Comparison of ENCODE assay signal across 1 cellular context in the genomic region with DNA sequence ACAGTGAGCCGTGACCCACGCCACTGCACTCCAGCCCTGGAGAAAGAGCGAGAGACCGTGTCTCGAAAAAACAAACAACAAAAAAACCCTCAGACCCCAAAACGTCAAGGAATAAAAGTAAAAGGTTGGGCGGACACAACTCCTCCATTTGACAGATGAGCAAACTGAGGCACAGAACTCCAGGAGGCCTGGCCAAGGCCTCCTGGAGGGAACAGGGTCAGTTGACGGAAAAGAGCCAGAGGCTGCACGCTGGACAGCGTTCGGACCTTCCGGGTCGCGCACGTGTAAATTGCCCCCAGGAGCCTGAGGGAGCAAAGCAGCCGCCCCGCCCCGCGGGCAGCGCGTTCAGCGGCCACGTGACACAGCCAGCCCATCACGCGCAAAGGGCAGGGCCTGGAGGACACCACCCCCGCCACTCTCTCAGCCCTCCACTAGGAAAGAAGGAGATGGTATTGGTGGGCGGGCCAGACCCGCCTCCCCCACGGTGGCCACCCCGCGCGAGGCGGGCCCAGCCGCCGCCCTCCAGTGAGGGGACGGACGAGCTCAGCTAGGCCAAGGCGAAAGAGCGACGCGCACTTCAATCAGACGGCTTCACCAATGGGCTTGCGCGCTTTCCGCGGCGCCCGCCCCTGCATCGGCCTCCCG.
TF ChIP-seq lines count a peak whose summit lies in the region.

No MANE protein-coding gene starts in this region.

TF ChIP-seq in HepG2, 621 proteins besides CTCF, POLR2A, EP300 and RAD21 (continued from another document and continues in another):
- no peak for TF ChIP-seq ZNF17 (CRISPR knock-in tag; IDR thresholded peaks at IDR 0.05)
- TF ChIP-seq, protein P1, sequence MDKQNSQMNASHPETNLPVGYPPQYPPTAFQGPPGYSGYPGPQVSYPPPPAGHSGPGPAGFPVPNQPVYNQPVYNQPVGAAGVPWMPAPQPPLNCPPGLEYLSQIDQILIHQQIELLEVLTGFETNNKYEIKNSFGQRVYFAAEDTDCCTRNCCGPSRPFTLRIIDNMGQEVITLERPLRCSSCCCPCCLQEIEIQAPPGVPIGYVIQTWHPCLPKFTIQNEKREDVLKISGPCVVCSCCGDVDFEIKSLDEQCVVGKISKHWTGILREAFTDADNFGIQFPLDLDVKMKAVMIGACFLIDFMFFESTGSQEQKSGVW (CRISPR knock-in tag; IDR thresholded peaks at IDR 0.05; ENCODE audit: borderline replicate concordance) = no peak
- TF ChIP-seq, protein P2, sequence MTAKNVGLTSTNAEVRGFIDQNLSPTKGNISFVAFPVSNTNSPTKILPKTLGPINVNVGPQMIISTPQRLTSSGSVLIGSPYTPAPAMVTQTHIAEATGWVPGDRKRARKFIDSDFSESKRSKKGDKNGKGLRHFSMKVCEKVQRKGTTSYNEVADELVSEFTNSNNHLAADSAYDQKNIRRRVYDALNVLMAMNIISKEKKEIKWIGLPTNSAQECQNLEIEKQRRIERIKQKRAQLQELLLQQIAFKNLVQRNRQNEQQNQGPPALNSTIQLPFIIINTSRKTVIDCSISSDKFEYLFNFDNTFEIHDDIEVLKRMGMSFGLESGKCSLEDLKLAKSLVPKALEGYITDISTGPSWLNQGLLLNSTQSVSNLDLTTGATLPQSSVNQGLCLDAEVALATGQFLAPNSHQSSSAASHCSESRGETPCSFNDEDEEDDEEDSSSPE (CRISPR knock-in tag; IDR thresholded peaks at IDR 0.05) = peak; percentile 62
- TF ChIP-seq RBAK (CRISPR knock-in tag; IDR thresholded peaks at IDR 0.05) = no peak
- TF ChIP-seq KAT2B (IDR thresholded peaks at IDR 0.05; ENCODE audit: borderline replicate concordance, low read depth, low read length) = no peak
- TF ChIP-seq, protein P3, sequence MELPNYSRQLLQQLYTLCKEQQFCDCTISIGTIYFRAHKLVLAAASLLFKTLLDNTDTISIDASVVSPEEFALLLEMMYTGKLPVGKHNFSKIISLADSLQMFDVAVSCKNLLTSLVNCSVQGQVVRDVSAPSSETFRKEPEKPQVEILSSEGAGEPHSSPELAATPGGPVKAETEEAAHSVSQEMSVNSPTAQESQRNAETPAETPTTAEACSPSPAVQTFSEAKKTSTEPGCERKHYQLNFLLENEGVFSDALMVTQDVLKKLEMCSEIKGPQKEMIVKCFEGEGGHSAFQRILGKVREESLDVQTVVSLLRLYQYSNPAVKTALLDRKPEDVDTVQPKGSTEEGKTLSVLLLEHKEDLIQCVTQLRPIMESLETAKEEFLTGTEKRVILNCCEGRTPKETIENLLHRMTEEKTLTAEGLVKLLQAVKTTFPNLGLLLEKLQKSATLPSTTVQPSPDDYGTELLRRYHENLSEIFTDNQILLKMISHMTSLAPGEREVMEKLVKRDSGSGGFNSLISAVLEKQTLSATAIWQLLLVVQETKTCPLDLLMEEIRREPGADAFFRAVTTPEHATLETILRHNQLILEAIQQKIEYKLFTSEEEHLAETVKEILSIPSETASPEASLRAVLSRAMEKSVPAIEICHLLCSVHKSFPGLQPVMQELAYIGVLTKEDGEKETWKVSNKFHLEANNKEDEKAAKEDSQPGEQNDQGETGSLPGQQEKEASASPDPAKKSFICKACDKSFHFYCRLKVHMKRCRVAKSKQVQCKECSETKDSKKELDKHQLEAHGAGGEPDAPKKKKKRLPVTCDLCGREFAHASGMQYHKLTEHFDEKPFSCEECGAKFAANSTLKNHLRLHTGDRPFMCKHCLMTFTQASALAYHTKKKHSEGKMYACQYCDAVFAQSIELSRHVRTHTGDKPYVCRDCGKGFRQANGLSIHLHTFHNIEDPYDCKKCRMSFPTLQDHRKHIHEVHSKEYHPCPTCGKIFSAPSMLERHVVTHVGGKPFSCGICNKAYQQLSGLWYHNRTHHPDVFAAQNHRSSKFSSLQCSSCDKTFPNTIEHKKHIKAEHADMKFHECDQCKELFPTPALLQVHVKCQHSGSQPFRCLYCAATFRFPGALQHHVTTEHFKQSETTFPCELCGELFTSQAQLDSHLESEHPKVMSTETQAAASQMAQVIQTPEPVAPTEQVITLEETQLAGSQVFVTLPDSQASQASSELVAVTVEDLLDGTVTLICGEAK (IDR thresholded peaks at IDR 0.05) = no peak
- TF ChIP-seq, protein P3 (CRISPR knock-in tag; IDR thresholded peaks at IDR 0.05) = peak; percentile 59; the same call in 1 of the 2 replicates
- TF ChIP-seq, protein P4, sequence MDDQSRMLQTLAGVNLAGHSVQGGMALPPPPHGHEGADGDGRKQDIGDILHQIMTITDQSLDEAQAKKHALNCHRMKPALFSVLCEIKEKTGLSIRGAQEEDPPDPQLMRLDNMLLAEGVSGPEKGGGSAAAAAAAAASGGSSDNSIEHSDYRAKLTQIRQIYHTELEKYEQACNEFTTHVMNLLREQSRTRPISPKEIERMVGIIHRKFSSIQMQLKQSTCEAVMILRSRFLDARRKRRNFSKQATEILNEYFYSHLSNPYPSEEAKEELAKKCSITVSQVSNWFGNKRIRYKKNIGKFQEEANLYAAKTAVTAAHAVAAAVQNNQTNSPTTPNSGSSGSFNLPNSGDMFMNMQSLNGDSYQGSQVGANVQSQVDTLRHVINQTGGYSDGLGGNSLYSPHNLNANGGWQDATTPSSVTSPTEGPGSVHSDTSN (CRISPR knock-in tag; IDR thresholded peaks at IDR 0.05; ENCODE audit: borderline replicate concordance) = no peak; the same call in 1 of the 2 replicates
- no peak for TF ChIP-seq EZH2 (conservative IDR thresholded peaks at IDR 0.05; ENCODE audit: low read depth, low read length)
- TF ChIP-seq ZSCAN25 (CRISPR knock-in tag; IDR thresholded peaks at IDR 0.05) = no peak
- no peak for TF ChIP-seq EHMT2 (IDR thresholded peaks at IDR 0.05; ENCODE audit: borderline replicate concordance, low read depth, low read length)
- no peak for TF ChIP-seq FOXK2 (IDR thresholded peaks at IDR 0.05)
- TF ChIP-seq, protein P5, sequence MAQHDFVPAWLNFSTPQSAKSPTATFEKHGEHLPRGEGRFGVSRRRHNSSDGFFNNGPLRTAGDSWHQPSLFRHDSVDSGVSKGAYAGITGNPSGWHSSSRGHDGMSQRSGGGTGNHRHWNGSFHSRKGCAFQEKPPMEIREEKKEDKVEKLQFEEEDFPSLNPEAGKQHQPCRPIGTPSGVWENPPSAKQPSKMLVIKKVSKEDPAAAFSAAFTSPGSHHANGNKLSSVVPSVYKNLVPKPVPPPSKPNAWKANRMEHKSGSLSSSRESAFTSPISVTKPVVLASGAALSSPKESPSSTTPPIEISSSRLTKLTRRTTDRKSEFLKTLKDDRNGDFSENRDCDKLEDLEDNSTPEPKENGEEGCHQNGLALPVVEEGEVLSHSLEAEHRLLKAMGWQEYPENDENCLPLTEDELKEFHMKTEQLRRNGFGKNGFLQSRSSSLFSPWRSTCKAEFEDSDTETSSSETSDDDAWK (CRISPR knock-in tag; IDR thresholded peaks at IDR 0.05) = no peak
- no peak for TF ChIP-seq PHF5A (CRISPR knock-in tag; IDR thresholded peaks at IDR 0.05; ENCODE audit: low read depth, unreplicated experiment)
- TF ChIP-seq NPAS2 (CRISPR knock-in tag; IDR thresholded peaks at IDR 0.05; ENCODE audit: borderline replicate concordance) = 0 out of 2 replicates have a peak, but pooled peaks have one; percentile 32
- no peak; the same call in 1 of the 2 replicates for TF ChIP-seq ZMAT3 (CRISPR knock-in tag; conservative IDR thresholded peaks at IDR 0.05)
- TF ChIP-seq ZFP41 (CRISPR knock-in tag; IDR thresholded peaks at IDR 0.05; ENCODE audit: borderline replicate concordance) = no peak
- no peak for TF ChIP-seq NR1H2 (CRISPR knock-in tag; IDR thresholded peaks at IDR 0.05; ENCODE audit: borderline replicate concordance, low read depth)
- peak; percentile 52; the same call in 1 of the 2 replicates for TF ChIP-seq BCL6 (CRISPR knock-in tag; IDR thresholded peaks at IDR 0.05)
- TF ChIP-seq RXRA (CRISPR knock-in tag; IDR thresholded peaks at IDR 0.05) = peak; percentile 74; the same call in 1 of the 2 replicates
- TF ChIP-seq, protein P6, sequence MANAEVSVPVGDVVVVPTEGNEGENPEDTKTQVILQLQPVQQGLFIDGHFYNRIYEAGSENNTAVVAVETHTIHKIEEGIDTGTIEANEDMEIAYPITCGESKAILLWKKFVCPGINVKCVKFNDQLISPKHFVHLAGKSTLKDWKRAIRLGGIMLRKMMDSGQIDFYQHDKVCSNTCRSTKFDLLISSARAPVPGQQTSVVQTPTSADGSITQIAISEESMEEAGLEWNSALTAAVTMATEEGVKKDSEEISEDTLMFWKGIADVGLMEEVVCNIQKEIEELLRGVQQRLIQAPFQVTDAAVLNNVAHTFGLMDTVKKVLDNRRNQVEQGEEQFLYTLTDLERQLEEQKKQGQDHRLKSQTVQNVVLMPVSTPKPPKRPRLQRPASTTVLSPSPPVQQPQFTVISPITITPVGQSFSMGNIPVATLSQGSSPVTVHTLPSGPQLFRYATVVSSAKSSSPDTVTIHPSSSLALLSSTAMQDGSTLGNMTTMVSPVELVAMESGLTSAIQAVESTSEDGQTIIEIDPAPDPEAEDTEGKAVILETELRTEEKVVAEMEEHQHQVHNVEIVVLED (CRISPR knock-in tag; IDR thresholded peaks at IDR 0.05; ENCODE audit: borderline replicate concordance) = peak; percentile 75
- TF ChIP-seq PAX8 (CRISPR knock-in tag; IDR thresholded peaks at IDR 0.05; ENCODE audit: borderline replicate concordance) = no peak
- TF ChIP-seq KDM6A (CRISPR knock-in tag; IDR thresholded peaks at IDR 0.05; ENCODE audit: low read depth) = no peak
- TF ChIP-seq ZNF652 (CRISPR knock-in tag; IDR thresholded peaks at IDR 0.05; ENCODE audit: borderline replicate concordance, low read depth) = no peak
- no peak for TF ChIP-seq SYNCRIP (IDR thresholded peaks at IDR 0.05; ENCODE audit: insufficient read depth, low read depth, low read length)
- no peak for TF ChIP-seq IKZF1 (IDR thresholded peaks at IDR 0.05)
- TF ChIP-seq, protein P7, sequence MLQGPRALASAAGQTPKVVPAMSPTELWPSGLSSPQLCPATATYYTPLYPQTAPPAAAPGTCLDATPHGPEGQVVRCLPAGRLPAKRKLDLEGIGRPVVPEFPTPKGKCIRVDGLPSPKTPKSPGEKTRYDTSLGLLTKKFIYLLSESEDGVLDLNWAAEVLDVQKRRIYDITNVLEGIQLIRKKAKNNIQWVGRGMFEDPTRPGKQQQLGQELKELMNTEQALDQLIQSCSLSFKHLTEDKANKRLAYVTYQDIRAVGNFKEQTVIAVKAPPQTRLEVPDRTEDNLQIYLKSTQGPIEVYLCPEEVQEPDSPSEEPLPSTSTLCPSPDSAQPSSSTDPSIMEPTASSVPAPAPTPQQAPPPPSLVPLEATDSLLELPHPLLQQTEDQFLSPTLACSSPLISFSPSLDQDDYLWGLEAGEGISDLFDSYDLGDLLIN (CRISPR knock-in tag; IDR thresholded peaks at IDR 0.05; ENCODE audit: borderline replicate concordance) = no peak
- TF ChIP-seq PRPF4 (IDR thresholded peaks at IDR 0.05; ENCODE audit: low read depth, low read length, poor library complexity, severe bottlenecking) = no peak
- TF ChIP-seq MYNN (CRISPR knock-in tag; IDR thresholded peaks at IDR 0.05; ENCODE audit: low read depth) = 0 out of 2 replicates have a peak, but pooled peaks have one; percentile 87
- TF ChIP-seq CHD4 (IDR thresholded peaks at IDR 0.05; ENCODE audit: borderline replicate concordance, low read length) = no peak
- peak; percentile 80; the same call in 1 of the 2 replicates for TF ChIP-seq ZNF317 (CRISPR knock-in tag; IDR thresholded peaks at IDR 0.05)
- no peak for TF ChIP-seq TBP (CRISPR knock-in tag; IDR thresholded peaks at IDR 0.05)
- TF ChIP-seq ZNF567 (CRISPR knock-in tag; IDR thresholded peaks at IDR 0.05; ENCODE audit: borderline replicate concordance) = no peak
- peak; percentile 80; the same call in 1 of the 2 replicates for TF ChIP-seq KDM5B (CRISPR knock-in tag; IDR thresholded peaks at IDR 0.05; ENCODE audit: borderline replicate concordance)
- peak; percentile 62 for TF ChIP-seq GATAD2A (CRISPR knock-in tag; IDR thresholded peaks at IDR 0.05)
- peak; percentile 51; the same call in 1 of the 2 replicates for TF ChIP-seq ZNF775 (CRISPR knock-in tag; IDR thresholded peaks at IDR 0.05; ENCODE audit: borderline replicate concordance)
- TF ChIP-seq ZNF83 (CRISPR knock-in tag; IDR thresholded peaks at IDR 0.05; ENCODE audit: borderline replicate concordance) = no peak
- peak; percentile 47 for TF ChIP-seq ZNF501 (CRISPR knock-in tag; IDR thresholded peaks at IDR 0.05)
- no peak for TF ChIP-seq CEBPB (IDR thresholded peaks at IDR 0.05; ENCODE audit: borderline replicate concordance, low read depth, low read length)
- peak; percentile 69; the same call in 1 of the 2 replicates for TF ChIP-seq MED1 (CRISPR knock-in tag; IDR thresholded peaks at IDR 0.05)
- peak; percentile 81 for TF ChIP-seq RCOR2 (CRISPR knock-in tag; IDR thresholded peaks at IDR 0.05)
- TF ChIP-seq ZNF562 (CRISPR knock-in tag; IDR thresholded peaks at IDR 0.05; ENCODE audit: borderline replicate concordance) = no peak
- no peak for TF ChIP-seq GLI4 (CRISPR knock-in tag; IDR thresholded peaks at IDR 0.05; ENCODE audit: borderline replicate concordance)
- TF ChIP-seq ZNF30 (CRISPR knock-in tag; IDR thresholded peaks at IDR 0.05) = no peak
